In genomic region chr10:7479861-7480598, GRCh38 we compare ENCODE assay signal across 19 cellular contexts.
DNase-seq lines count a peak whose midpoint lies in the region; ATAC-seq lines count a peak whose summit lies in the region.
"Had no signal": no experiment of that assay in that cellular context is flagged by ENCODE, and none has a peak within 500 bp of the region (broad histone marks: within the 10 kb centered on the region; RNA-seq: fewer than 3 reads in every experiment).

No MANE protein-coding gene starts in this region.

- no peaks in the 10 kb centered on the region for H3K9me3 ChIP-seq in T-helper 17 cell (ENCODE audit: control insufficient read depth, low read length, poor library complexity, severe bottlenecking)
- H3K9me3 ChIP-seq: gastrocnemius medialis, left ventricle myocardium inferior had no signal

- no peaks in the 10 kb centered on the region for H3K27me3 Mint-ChIP-seq in stimulated activated naive CD8-positive, alpha-beta T cell treated with anti-CD3 and anti-CD28 coated beads, Interleukin-15, Interleukin-2, amounts not matched to agents 100 ng/mL and 50 ng/mL, for 24 hours
- no peaks in the 10 kb centered on the region for H3K27me3 Mint-ChIP-seq in T-helper 17 cell
- H3K27me3 Mint-ChIP-seq: brain had no signal

- ATAC-seq in stimulated activated naive CD8-positive, alpha-beta T cell treated with anti-CD3 and anti-CD28 coated beads, Interleukin-15, Interleukin-2, amounts not matched to agents 100 U/mL and 50 U/mL, for 24 hours, result no peak
- ATAC-seq in T-helper 17 cell (no peak), GM21619 (IDR thresholded peaks at IDR 0.05; ENCODE audit: unreplicated experiment) (no peak)
- ATAC-seq: gastrocnemius medialis, PC-3, sciatic nerve had no signal

- no peak for DNase-seq in stimulated activated naive CD8-positive, alpha-beta T cell treated with anti-CD3 and anti-CD28 coated beads, Interleukin-15, Interleukin-2, amounts not matched to agents 100 U/mL and 50 U/mL, for 24 hours
- DNase-seq in T-helper 17 cell (no peak), NCI-H146 (lab: John Stamatoyannopoulos, UW) (no peak), amniotic stem cell (lab: John Stamatoyannopoulos, UW) (no peak)
- DNase-seq in activated CD8-positive, alpha-beta memory T cell treated with anti-CD3 and anti-CD28 coated beads, Interleukin-2, amount 50 U/mL, for 48 hours, result no peak
- DNase-seq: activated CD4-positive, alpha-beta T cell treated with anti-CD3 and anti-CD28 coated beads for 1 hour; activated naive CD4-positive, alpha-beta T cell treated with Interleukin-2 at 50 U/mL for 16 hours; COR-L47; EL; gastrocnemius medialis; left ventricle myocardium inferior; NCI-H69; PC-3; T-helper 9 cell had no signal

- H3K36me3 Mint-ChIP-seq in stimulated activated naive CD8-positive, alpha-beta T cell treated with anti-CD3 and anti-CD28 coated beads, Interleukin-15, Interleukin-2, amounts not matched to agents 100 ng/mL and 50 ng/mL, for 24 hours (ENCODE audit: low read depth), result no peaks in the 10 kb centered on the region
- H3K36me3 Mint-ChIP-seq in T-helper 17 cell (ENCODE audit: low read depth), result peaks cover 2% of the 10 kb centered on the region
- H3K36me3 Mint-ChIP-seq: brain had no signal

- no peaks in the 10 kb centered on the region for H3K27me3 ChIP-seq in layer of hippocampus (ENCODE audit: control insufficient read depth, insufficient read depth, low read length)
- H3K27me3 ChIP-seq: gastrocnemius medialis had no signal

- H3K27ac Mint-ChIP-seq in stimulated activated naive CD8-positive, alpha-beta T cell treated with anti-CD3 and anti-CD28 coated beads, Interleukin-15, Interleukin-2, amounts not matched to agents 100 ng/mL and 50 ng/mL, for 24 hours, result peak overlapping the region; percentile 46
- peak overlapping the region; percentile 92 for H3K27ac Mint-ChIP-seq in T-helper 17 cell

- H3K27ac ChIP-seq in layer of hippocampus (ENCODE audit: low read depth, low read length), result peak overlapping the region; percentile 17
- H3K27ac ChIP-seq: gastrocnemius medialis, left ventricle myocardium inferior had no signal

- H3K9me3 Mint-ChIP-seq in stimulated activated naive CD8-positive, alpha-beta T cell treated with anti-CD3 and anti-CD28 coated beads, Interleukin-15, Interleukin-2, amounts not matched to agents 100 ng/mL and 50 ng/mL, for 24 hours, result no peaks in the 10 kb centered on the region
- H3K9me3 Mint-ChIP-seq: brain had no signal

- no peak overlapping the region for H3K4me3 Mint-ChIP-seq in stimulated activated naive CD8-positive, alpha-beta T cell treated with anti-CD3 and anti-CD28 coated beads, Interleukin-15, Interleukin-2, amounts not matched to agents 100 ng/mL and 50 ng/mL, for 24 hours
- peak overlapping the region; percentile 53 for H3K4me3 Mint-ChIP-seq in T-helper 17 cell
- H3K4me3 Mint-ChIP-seq: brain had no signal

- H3K4me1 Mint-ChIP-seq in stimulated activated naive CD8-positive, alpha-beta T cell treated with anti-CD3 and anti-CD28 coated beads, Interleukin-15, Interleukin-2, amounts not matched to agents 100 ng/mL and 50 ng/mL, for 24 hours (ENCODE audit: low read depth), result peaks cover 71% of the 10 kb centered on the region
- peaks cover 40% of the 10 kb centered on the region for H3K4me1 Mint-ChIP-seq in T-helper 17 cell
